In genomic region chr17:3916013-3916696, GRCh38 we compare ENCODE assay signal across 8 cellular contexts.
DNase-seq lines count a peak whose midpoint lies in the region; ATAC-seq and TF ChIP-seq lines count a peak whose summit lies in the region.

P2RX1 (minus strand) TSS chr17:3916465; CDS start chr17:3916225, 240 bp downstream.

- peaks cover 94% of the 10 kb centered on the region for H3K4me1 ChIP-seq in BLaER1
- H3K4me1 ChIP-seq in muscle layer of colon (ENCODE audit: insufficient read depth, low read length): peaks cover 5% of the 10 kb centered on the region

- no peaks in the 10 kb centered on the region for H3K27me3 ChIP-seq in BLaER1
- no peaks in the 10 kb centered on the region for H3K27me3 ChIP-seq in muscle layer of colon (ENCODE audit: control insufficient read depth in 1 of 2, insufficient read depth in 2 of 2, low read length in 2 of 2)

- CTCF ChIA-PET in RWPE1 (lab: Yijun Ruan, JAX): interaction anchor here (0.7 to 0.9 kb wide), 2 partner anchors 164 to 333 kb away, joined by 3 to 4 read pairs; no protein-coding TSS in a partner anchor

- H3K4me3 ChIP-seq in BLaER1 (peak within 1 kb of the TSS; percentile 72), muscle layer of colon (ENCODE audit: low read depth in 1 of 2, low read length in 2 of 2) (no peak within 1 kb of the TSS)

- DNase-seq in Kasumi-1 (lab: John Stamatoyannopoulos, UW): peak; percentile 82 to 84
- DNase-seq in activated effector memory CD4-positive, alpha-beta T cell treated with Interleukin-2 at 50 U/mL for 16 hours: peak; percentile 14
- no peak for DNase-seq in HuH-7.5 (ENCODE audit: low spot score)
- DNase-seq in RWPE1 (ENCODE audit: low spot score): no peak
- no peak for DNase-seq in HK-2 (ENCODE audit: unreplicated experiment)

- H3K9ac ChIP-seq in BLaER1 (peak within 1 kb of the TSS; percentile 86), muscle layer of colon (ENCODE audit: low read length) (no peak within 1 kb of the TSS)

- peak within 1 kb of the TSS; percentile 98 for H3K4me2 ChIP-seq in BLaER1

- peak within 1 kb of the TSS; percentile 96 for H3K27ac ChIP-seq in BLaER1
- peak within 1 kb of the TSS; percentile 68 for H3K27ac ChIP-seq in muscle layer of colon (ENCODE audit: low read depth, low read length)
- H3K27ac ChIP-seq in RWPE1: no peak within 1 kb of the TSS

- POLR2A ChIA-PET in RWPE1 (lab: Yijun Ruan, JAX; ENCODE audit: low non-redundant PET): no interaction called here

- peaks cover 7% of the 10 kb centered on the region; the same call in 1 of the 2 replicates for H4K20me1 ChIP-seq in BLaER1

- H3K9me3 ChIP-seq in BLaER1: no peaks in the 10 kb centered on the region
- H3K9me3 ChIP-seq in muscle layer of colon (ENCODE audit: low read length): no peaks in the 10 kb centered on the region

- H3K36me3 ChIP-seq in BLaER1: peaks cover 4% of the 10 kb centered on the region; the same call in 1 of the 2 replicates
- no peaks in the 10 kb centered on the region for H3K36me3 ChIP-seq in muscle layer of colon (ENCODE audit: insufficient read depth, low read length)

- no peak for TF ChIP-seq CTCF in RWPE1 (conservative IDR thresholded peaks at IDR 0.05; ENCODE audit: low read depth)

- no peak for ATAC-seq in HG02571 (IDR thresholded peaks at IDR 0.05; ENCODE audit: unreplicated experiment)

Comparison
In these comparisons a context has a peak if more than half of its experiments do, and no peak if none do; other contexts are left out.
1. DNase-seq: peak in Kasumi-1 (2 of 2) and activated effector memory CD4-positive, alpha-beta T cell treated with Interleukin-2 at 50 U/mL for 16 hours (single experiment); none in HuH-7.5 (single experiment), RWPE1 (single experiment) and HK-2 (single experiment).